In genomic region chr13:60019119-60019993, GRCh38 we compare ENCODE assay signal across 8 cellular contexts.
DNase-seq lines count a peak whose midpoint lies in the region; ATAC-seq, FAIRE-seq and TF ChIP-seq lines count a peak whose summit lies in the region.

No MANE protein-coding gene starts in this region.

- no peak overlapping the region for H2AFZ ChIP-seq in KMS-11 (ENCODE audit: low read depth)

- H3K4me2 ChIP-seq in KMS-11 (peak overlapping the region; percentile 80), mesendoderm (ENCODE audit: low read length) (no peak overlapping the region)

- peak; percentile 84 for ATAC-seq in GM21619 (IDR thresholded peaks at IDR 0.05; ENCODE audit: unreplicated experiment)

- H4K5ac ChIP-seq in mesendoderm (ENCODE audit: low read length), result no peak overlapping the region

- H2AK5ac ChIP-seq in mesendoderm (ENCODE audit: low read length), result no peak overlapping the region

- no peak overlapping the region for H2BK5ac ChIP-seq in mesendoderm (ENCODE audit: low read length)

- peak overlapping the region; percentile 15; the same call in 1 of the 2 replicates for H3K27ac ChIP-seq in KMS-11
- no peak overlapping the region for H3K27ac ChIP-seq in mesendoderm (ENCODE audit: low read depth, low read length)

- no peak overlapping the region for H3K56ac ChIP-seq in mesendoderm (ENCODE audit: low read length)

- WGBS in mesendoderm (ENCODE audit: extremely low coverage, insufficient coverage, low lambda C conversion rate), result no CpG with 5 or more reads among the region's 6 CpGs

- H3K27me3 ChIP-seq in KMS-11 (ENCODE audit: insufficient read depth, low read depth) (no peaks in the 10 kb centered on the region), mesendoderm (ENCODE audit: insufficient read depth, low read length, poor library complexity) (no peaks in the 10 kb centered on the region)

- no peak overlapping the region for H3K23ac ChIP-seq in mesendoderm (ENCODE audit: low read length)

- H3K79me2 ChIP-seq in KMS-11 (ENCODE audit: insufficient read depth, low read depth) (no peaks in the 10 kb centered on the region), mesendoderm (ENCODE audit: control insufficient read depth, insufficient read depth, low read length) (no peaks in the 10 kb centered on the region)

- no peak overlapping the region for H3K4ac ChIP-seq in mesendoderm (ENCODE audit: low read depth, low read length)

- FAIRE-seq in GM12892 (lab: Jason Lieb, UNC), result peak; percentile 61
- no peak for FAIRE-seq in H54 (lab: Jason Lieb, UNC)

- H3K9ac ChIP-seq in KMS-11 (no peak overlapping the region), mesendoderm (ENCODE audit: low read length) (no peak overlapping the region)

- TF ChIP-seq POLR2A in GM12892 (IDR thresholded peaks at IDR 0.05; ENCODE audit: low read depth, low read length), result no peak
- no peak for TF ChIP-seq POLR2A in H54 (IDR thresholded peaks at IDR 0.05; ENCODE audit: low read depth, low read length)

- H2BK15ac ChIP-seq in mesendoderm (replicated peaks; ENCODE audit: low read depth), result no peak overlapping the region

- no peak overlapping the region for H3K4me3 ChIP-seq in KMS-11 (IDR thresholded peaks at IDR 0.05; ENCODE audit: insufficient read depth, low read depth, low read length)
- no peak overlapping the region for H3K4me3 ChIP-seq in mesendoderm (ENCODE audit: low read length)

- no peak for DNase-seq in GM12892 (ENCODE audit: insufficient read length)
- peak; percentile 51 for DNase-seq in fibroblast of peridontal ligament (ENCODE audit: extremely low read depth)
- DNase-seq in T-helper 9 cell, result no peak
- no peak for DNase-seq in activated CD4-positive, alpha-beta T cell treated with anti-CD3 and anti-CD28 coated beads, Interleukin-2, amount 50 U/mL, for 1 hour
- DNase-seq in mesendoderm, result no peak
- DNase-seq in H54 (ENCODE audit: insufficient read length, low spot score), result no peak

- H3K36me3 ChIP-seq in KMS-11 (ENCODE audit: insufficient read depth), result no peaks in the 10 kb centered on the region
- H3K36me3 ChIP-seq in mesendoderm (ENCODE audit: control insufficient read depth, insufficient read depth, low read length), result no peaks in the 10 kb centered on the region

- no peak for TF ChIP-seq CTCF in KMS-11 (conservative IDR thresholded peaks at IDR 0.05; ENCODE audit: low read depth, low read length)

- H3K79me1 ChIP-seq in mesendoderm (ENCODE audit: low read length), result no peaks in the 10 kb centered on the region

- H4K8ac ChIP-seq in mesendoderm (ENCODE audit: low read depth, low read length), result no peak overlapping the region

- no peak overlapping the region for H3K18ac ChIP-seq in mesendoderm (ENCODE audit: low read length)

- H3K4me1 ChIP-seq in KMS-11 (ENCODE audit: low read depth, poor library complexity, severe bottlenecking) (peaks cover 22% of the 10 kb centered on the region), mesendoderm (ENCODE audit: control insufficient read depth, low read depth, low read length) (no peaks in the 10 kb centered on the region)

- no peaks in the 10 kb centered on the region for H4K20me1 ChIP-seq in KMS-11 (ENCODE audit: insufficient read depth)

- H2BK120ac ChIP-seq in mesendoderm (ENCODE audit: low read depth, low read length), result no peak overlapping the region
